In the genomic region with DNA sequence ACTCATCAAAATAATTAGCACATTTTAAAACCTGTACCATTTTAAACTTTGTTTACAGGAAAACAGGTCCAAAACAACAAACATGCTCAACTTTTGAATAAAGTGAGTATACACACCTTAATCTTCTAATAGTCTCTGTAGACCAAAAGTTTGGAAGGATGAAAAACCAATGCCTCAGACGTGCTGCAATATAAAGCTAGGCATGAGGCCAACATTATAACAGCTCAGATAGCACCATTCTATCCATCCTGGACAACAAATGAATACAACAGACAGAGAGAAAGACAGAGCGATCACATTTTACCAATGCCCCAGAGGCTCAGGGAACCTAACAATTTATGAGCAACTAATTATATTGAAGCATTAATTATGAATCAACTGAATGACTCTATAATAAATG, we compare ENCODE assay signal across 2 cellular contexts.
TF ChIP-seq lines count a peak whose summit lies in the region.

No MANE protein-coding gene starts in this region.

TF ChIP-seq in HepG2, 621 proteins besides CTCF, POLR2A, EP300 and RAD21:
- TF ChIP-seq KDM2A (CRISPR knock-in tag; IDR thresholded peaks at IDR 0.05; ENCODE audit: borderline replicate concordance, low read depth), result no peak
- TF ChIP-seq, protein P1, sequence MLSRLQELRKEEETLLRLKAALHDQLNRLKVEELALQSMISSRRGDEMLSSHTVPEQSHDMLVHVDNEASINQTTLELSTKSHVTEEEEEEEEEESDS (CRISPR knock-in tag; IDR thresholded peaks at IDR 0.05; ENCODE audit: borderline replicate concordance), result no peak
- TF ChIP-seq ZNF577 (CRISPR knock-in tag; IDR thresholded peaks at IDR 0.05; ENCODE audit: borderline replicate concordance, low read depth), result no peak
- no peak for TF ChIP-seq GLMP (CRISPR knock-in tag; IDR thresholded peaks at IDR 0.05; ENCODE audit: borderline replicate concordance)
- no peak for TF ChIP-seq TCF7 (IDR thresholded peaks at IDR 0.05; ENCODE audit: low read depth)
- TF ChIP-seq, protein P2, sequence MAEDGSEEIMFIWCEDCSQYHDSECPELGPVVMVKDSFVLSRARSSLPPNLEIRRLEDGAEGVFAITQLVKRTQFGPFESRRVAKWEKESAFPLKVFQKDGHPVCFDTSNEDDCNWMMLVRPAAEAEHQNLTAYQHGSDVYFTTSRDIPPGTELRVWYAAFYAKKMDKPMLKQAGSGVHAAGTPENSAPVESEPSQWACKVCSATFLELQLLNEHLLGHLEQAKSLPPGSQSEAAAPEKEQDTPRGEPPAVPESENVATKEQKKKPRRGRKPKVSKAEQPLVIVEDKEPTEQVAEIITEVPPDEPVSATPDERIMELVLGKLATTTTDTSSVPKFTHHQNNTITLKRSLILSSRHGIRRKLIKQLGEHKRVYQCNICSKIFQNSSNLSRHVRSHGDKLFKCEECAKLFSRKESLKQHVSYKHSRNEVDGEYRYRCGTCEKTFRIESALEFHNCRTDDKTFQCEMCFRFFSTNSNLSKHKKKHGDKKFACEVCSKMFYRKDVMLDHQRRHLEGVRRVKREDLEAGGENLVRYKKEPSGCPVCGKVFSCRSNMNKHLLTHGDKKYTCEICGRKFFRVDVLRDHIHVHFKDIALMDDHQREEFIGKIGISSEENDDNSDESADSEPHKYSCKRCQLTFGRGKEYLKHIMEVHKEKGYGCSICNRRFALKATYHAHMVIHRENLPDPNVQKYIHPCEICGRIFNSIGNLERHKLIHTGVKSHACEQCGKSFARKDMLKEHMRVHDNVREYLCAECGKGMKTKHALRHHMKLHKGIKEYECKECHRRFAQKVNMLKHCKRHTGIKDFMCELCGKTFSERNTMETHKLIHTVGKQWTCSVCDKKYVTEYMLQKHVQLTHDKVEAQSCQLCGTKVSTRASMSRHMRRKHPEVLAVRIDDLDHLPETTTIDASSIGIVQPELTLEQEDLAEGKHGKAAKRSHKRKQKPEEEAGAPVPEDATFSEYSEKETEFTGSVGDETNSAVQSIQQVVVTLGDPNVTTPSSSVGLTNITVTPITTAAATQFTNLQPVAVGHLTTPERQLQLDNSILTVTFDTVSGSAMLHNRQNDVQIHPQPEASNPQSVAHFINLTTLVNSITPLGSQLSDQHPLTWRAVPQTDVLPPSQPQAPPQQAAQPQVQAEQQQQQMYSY (CRISPR knock-in tag; IDR thresholded peaks at IDR 0.05), result no peak
- no peak for TF ChIP-seq ZNF83 (CRISPR knock-in tag; IDR thresholded peaks at IDR 0.05; ENCODE audit: borderline replicate concordance)
- no peak for TF ChIP-seq ZBTB49 (CRISPR knock-in tag; IDR thresholded peaks at IDR 0.05; ENCODE audit: borderline replicate concordance)
- no peak for TF ChIP-seq SMAD9 (CRISPR knock-in tag; IDR thresholded peaks at IDR 0.05)
- TF ChIP-seq ZNF761 (CRISPR knock-in tag; conservative IDR thresholded peaks at IDR 0.05), result no peak
- no peak for TF ChIP-seq HDAC1 (CRISPR knock-in tag; IDR thresholded peaks at IDR 0.05)
- no peak for TF ChIP-seq TBX3 (IDR thresholded peaks at IDR 0.05; ENCODE audit: borderline replicate concordance)
- no peak for TF ChIP-seq NFKBIZ (CRISPR knock-in tag; IDR thresholded peaks at IDR 0.05)

TF ChIP-seq in GM12878, 131 proteins besides CTCF, POLR2A, EP300 and RAD21:
- TF ChIP-seq MAX (IDR thresholded peaks at IDR 0.05; ENCODE audit: low read depth, low read length) (no peak), TARDBP (IDR thresholded peaks at IDR 0.05; ENCODE audit: borderline replicate concordance) (no peak), SMC3 (IDR thresholded peaks at IDR 0.05; ENCODE audit: borderline replicate concordance, low read length) (no peak), KLF5 (IDR thresholded peaks at IDR 0.05; ENCODE audit: partially characterized antibody) (no peak), NFYA (IDR thresholded peaks at IDR 0.05; ENCODE audit: borderline replicate concordance, low read depth, low read length) (no peak), IRF4 (IDR thresholded peaks at IDR 0.05; ENCODE audit: low read depth, low read length) (no peak), EED (IDR thresholded peaks at IDR 0.05; ENCODE audit: low read depth) (no peak), PAX8 (IDR thresholded peaks at IDR 0.05) (no peak), CBX3 (IDR thresholded peaks at IDR 0.05; ENCODE audit: borderline replicate concordance, low read depth) (no peak), FOXM1 (IDR thresholded peaks at IDR 0.05; ENCODE audit: low read depth, low read length) (no peak), MEF2A (IDR thresholded peaks at IDR 0.05; ENCODE audit: insufficient read depth, low read depth, low read length) (no peak), ASH2L (IDR thresholded peaks at IDR 0.05; ENCODE audit: borderline replicate concordance, low read depth) (no peak), DPF2 (IDR thresholded peaks at IDR 0.05) (no peak), USF2 (IDR thresholded peaks at IDR 0.05; ENCODE audit: borderline replicate concordance, low read depth, low read length) (no peak)
- TF ChIP-seq, protein P3, sequence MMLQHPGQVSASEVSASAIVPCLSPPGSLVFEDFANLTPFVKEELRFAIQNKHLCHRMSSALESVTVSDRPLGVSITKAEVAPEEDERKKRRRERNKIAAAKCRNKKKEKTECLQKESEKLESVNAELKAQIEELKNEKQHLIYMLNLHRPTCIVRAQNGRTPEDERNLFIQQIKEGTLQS (IDR thresholded peaks at IDR 0.05; ENCODE audit: borderline replicate concordance, extremely low read depth, low read depth, low read length), result no peak
